In genomic region chr1:53183277-53183990, GRCh38 we compare ENCODE assay signal across 1 cellular context.
TF ChIP-seq lines count a peak whose summit lies in the region.

No MANE protein-coding gene starts in this region.

TF ChIP-seq in HepG2, 621 proteins besides CTCF, POLR2A, EP300 and RAD21 (continued from another document and continues in another):
- peak; percentile 58; the same call in 1 of the 2 replicates for TF ChIP-seq ZBTB26 (CRISPR knock-in tag; IDR thresholded peaks at IDR 0.05; ENCODE audit: borderline replicate concordance)
- TF ChIP-seq CHCHD3 (CRISPR knock-in tag; IDR thresholded peaks at IDR 0.05): no peak
- peak; percentile 78 for TF ChIP-seq ZSCAN9 (CRISPR knock-in tag; IDR thresholded peaks at IDR 0.05; ENCODE audit: borderline replicate concordance)
- TF ChIP-seq ZNF224 (CRISPR knock-in tag; IDR thresholded peaks at IDR 0.05): no peak
- 0 out of 2 replicates have a peak, but pooled peaks have one; percentile 11 for TF ChIP-seq SNAI1 (CRISPR knock-in tag; IDR thresholded peaks at IDR 0.05; ENCODE audit: borderline replicate concordance)
- TF ChIP-seq ETV6 (CRISPR knock-in tag; conservative IDR thresholded peaks at IDR 0.05): 0 out of 2 replicates have a peak, but pooled peaks have one; percentile 21
- TF ChIP-seq TFDP1 (CRISPR knock-in tag; IDR thresholded peaks at IDR 0.05; ENCODE audit: borderline replicate concordance): no peak
- TF ChIP-seq ZNF335 (CRISPR knock-in tag; IDR thresholded peaks at IDR 0.05): peak; percentile 77; the same call in 1 of the 2 replicates
- TF ChIP-seq TBX3 (IDR thresholded peaks at IDR 0.05; ENCODE audit: borderline replicate concordance): peak; percentile 92
- no peak for TF ChIP-seq ZNF691 (CRISPR knock-in tag; IDR thresholded peaks at IDR 0.05; ENCODE audit: borderline replicate concordance, low read depth)
- 0 out of 2 replicates have a peak, but pooled peaks have one; percentile 26 for TF ChIP-seq ZNF547 (CRISPR knock-in tag; IDR thresholded peaks at IDR 0.05)
- TF ChIP-seq ZNF839 (CRISPR knock-in tag; IDR thresholded peaks at IDR 0.05; ENCODE audit: borderline replicate concordance): no peak
- no peak for TF ChIP-seq ZNF276 (CRISPR knock-in tag; IDR thresholded peaks at IDR 0.05; ENCODE audit: low read depth)
- peak; percentile 23; the same call in 1 of the 2 replicates for TF ChIP-seq CREB1 (IDR thresholded peaks at IDR 0.05)
- peak; percentile 89; the same call in 1 of the 2 replicates for TF ChIP-seq CREB1 (CRISPR knock-in tag; IDR thresholded peaks at IDR 0.05)
- peak; percentile 91 for TF ChIP-seq TBL1XR1 (IDR thresholded peaks at IDR 0.05; ENCODE audit: borderline replicate concordance, low read length, partially characterized antibody)
- peak; percentile 53 for TF ChIP-seq GABPB1 (CRISPR knock-in tag; IDR thresholded peaks at IDR 0.05)
- TF ChIP-seq ZNF256 (CRISPR knock-in tag; conservative IDR thresholded peaks at IDR 0.05): no peak
- peak; percentile 45; the same call in 1 of the 2 replicates for TF ChIP-seq HMG20B (CRISPR knock-in tag; conservative IDR thresholded peaks at IDR 0.05)
- peak; percentile 96 for TF ChIP-seq NCOR1 (IDR thresholded peaks at IDR 0.05; ENCODE audit: borderline replicate concordance, low read length)
- TF ChIP-seq NR1H2 (CRISPR knock-in tag; IDR thresholded peaks at IDR 0.05; ENCODE audit: borderline replicate concordance, low read depth): no peak
- no peak for TF ChIP-seq U2AF1 (optimal IDR thresholded peaks at IDR 0.05; ENCODE audit: low read depth, low read length)
- peak; percentile 97 for TF ChIP-seq FOXA3 (CRISPR knock-in tag; IDR thresholded peaks at IDR 0.05)
- no peak for TF ChIP-seq TSC22D2 (CRISPR knock-in tag; IDR thresholded peaks at IDR 0.05; ENCODE audit: borderline replicate concordance)
- TF ChIP-seq ZNF564 (CRISPR knock-in tag; IDR thresholded peaks at IDR 0.05): peak; percentile 54; the same call in 1 of the 2 replicates
- TF ChIP-seq ZNF513 (CRISPR knock-in tag; conservative IDR thresholded peaks at IDR 0.05): no peak
- TF ChIP-seq REST (IDR thresholded peaks at IDR 0.05; ENCODE audit: borderline replicate concordance in 1 of 2, low read depth in 1 of 2, low read length in 2 of 2): peak in 1 of 2 experiments; percentile 43; a peak in 1 of 4 replicates
- TF ChIP-seq TCF7L2 (IDR thresholded peaks at IDR 0.05; ENCODE audit: low read depth, low read length): peak; percentile 35; the same call in 1 of the 2 replicates
- TF ChIP-seq ARID3A (IDR thresholded peaks at IDR 0.05; ENCODE audit: low read depth, low read length): peak; percentile 91
- peak; percentile 40 to 93; a peak in 2 of 4 replicates for TF ChIP-seq NR2F1 (CRISPR knock-in tag; IDR thresholded peaks at IDR 0.05)
- no peak for TF ChIP-seq ZMYM2 (CRISPR knock-in tag; IDR thresholded peaks at IDR 0.05)
- TF ChIP-seq MZF1 (CRISPR knock-in tag; IDR thresholded peaks at IDR 0.05; ENCODE audit: borderline replicate concordance): no peak
- TF ChIP-seq HDAC6 (IDR thresholded peaks at IDR 0.05; ENCODE audit: low read depth, low read length): no peak
- 0 out of 2 replicates have a peak, but pooled peaks have one; percentile 29 for TF ChIP-seq UBTF (CRISPR knock-in tag; IDR thresholded peaks at IDR 0.05)
- TF ChIP-seq ARNTL (CRISPR knock-in tag; IDR thresholded peaks at IDR 0.05): peak; percentile 86; the same call in 1 of the 2 replicates
- no peak for TF ChIP-seq ZNF816 (CRISPR knock-in tag; IDR thresholded peaks at IDR 0.05; ENCODE audit: borderline replicate concordance)
- no peak for TF ChIP-seq ZNF713 (CRISPR knock-in tag; IDR thresholded peaks at IDR 0.05)
- peak; percentile 94 for TF ChIP-seq ZGPAT (CRISPR knock-in tag; IDR thresholded peaks at IDR 0.05)
- peak; percentile 59; the same call in 1 of the 2 replicates for TF ChIP-seq ZNF746 (CRISPR knock-in tag; IDR thresholded peaks at IDR 0.05)
- TF ChIP-seq ARID4A (CRISPR knock-in tag; IDR thresholded peaks at IDR 0.05; ENCODE audit: borderline replicate concordance): peak; percentile 70; the same call in 1 of the 2 replicates
